9 cellular contexts compared by ENCODE assay signal in genomic region chr1:232704694-232705680, GRCh38.
DNase-seq lines count a peak whose midpoint lies in the region; FAIRE-seq and TF ChIP-seq lines count a peak whose summit lies in the region.
"Had no signal": no experiment of that assay in that cellular context is flagged by ENCODE, and none has a peak within 500 bp of the region (broad histone marks: within the 10 kb centered on the region; RNA-seq: fewer than 3 reads in every experiment).

No MANE protein-coding gene starts in this region.

- H4K8ac ChIP-seq in mesenchymal stem cell (ENCODE audit: low read length): peak overlapping the region; percentile 97

- peak; percentile 70 for DNase-seq in DMS79 (lab: John Stamatoyannopoulos, UW)
- peak; percentile 46 for DNase-seq in NCI-H2196 treated with DMSO at 0.1 percent for 48 hours (lab: John Stamatoyannopoulos, UW; ENCODE audit: unreplicated experiment)
- peak; percentile 77 for DNase-seq in choroid plexus epithelial cell (ENCODE audit: low read depth)
- peak; percentile 93 for DNase-seq in mesenchymal stem cell
- no peak for DNase-seq in activated naive CD4-positive, alpha-beta T cell treated with anti-CD3 and anti-CD28 coated beads for 36 hours
- DNase-seq in GM12892 (ENCODE audit: insufficient read length): no peak
- DNase-seq in ecto neural progenitor cell (ENCODE audit: low spot score): no peak
- no peak for DNase-seq in stimulated activated naive CD4-positive, alpha-beta T cell treated with Interleukin-2 at 50 U/mL for 16 hours (lab: John Stamatoyannopoulos, UW)

- H3K4me2 ChIP-seq in mesenchymal stem cell (ENCODE audit: low read length, poor library complexity, severe bottlenecking): no peak overlapping the region

- peaks cover 2% of the 10 kb centered on the region for H3K9me3 Mint-ChIP-seq in activated naive CD4-positive, alpha-beta T cell treated with anti-CD3 and anti-CD28 coated beads for 36 hours
- H3K9me3 Mint-ChIP-seq: dendritic cell treated with granulocyte-macrophage colony-stimulating factor and Interleukin-4, amounts not matched to agents 40 ng/mL and 50 ng/mL, for 4 days had no signal

- FAIRE-seq in GM12892 (lab: Jason Lieb, UNC): no peak

- no peaks in the 10 kb centered on the region for H3K36me3 ChIP-seq in mesenchymal stem cell (ENCODE audit: control insufficient read depth in 1 of 2, insufficient read depth in 2 of 2, low read depth in 1 of 2, low read length in 2 of 2)

- no peak overlapping the region for H2AFZ ChIP-seq in mesenchymal stem cell (ENCODE audit: low read depth, low read length)

- H3K4ac ChIP-seq in mesenchymal stem cell (ENCODE audit: low read depth in 1 of 2, low read length in 2 of 2): peak overlapping the region; percentile 77 to 90

- H2AK5ac ChIP-seq in mesenchymal stem cell (ENCODE audit: low read length, severe bottlenecking): peak overlapping the region; percentile 49

- peak overlapping the region; percentile 39 for H3K27ac ChIP-seq in mesenchymal stem cell (ENCODE audit: low read length, poor library complexity, severe bottlenecking)

- H2BK120ac ChIP-seq in mesenchymal stem cell (ENCODE audit: low read depth, low read length): peak overlapping the region; percentile 86

- no peak overlapping the region for H3K4me3 ChIP-seq in choroid plexus epithelial cell (ENCODE audit: low read depth, low read length)
- peak overlapping the region in 1 of 2 experiments; percentile 11 for H3K4me3 ChIP-seq in mesenchymal stem cell (ENCODE audit: insufficient read depth in 1 of 2, low read depth in 1 of 2, low read length in 2 of 2)

- peak overlapping the region; percentile 49 for H3K9ac ChIP-seq in mesenchymal stem cell (ENCODE audit: low read length)

- H3K27me3 ChIP-seq in mesenchymal stem cell (ENCODE audit: control insufficient read depth in 1 of 2, insufficient read depth in 1 of 2, low read length in 2 of 2): no peaks in the 10 kb centered on the region

- H2BK5ac ChIP-seq in mesenchymal stem cell (ENCODE audit: low read depth, low read length, poor library complexity, severe bottlenecking): no peak overlapping the region

- peak overlapping the region; percentile 40 to 98 for H2BK12ac ChIP-seq in mesenchymal stem cell (ENCODE audit: low read length in 2 of 2)

- H3K18ac ChIP-seq in mesenchymal stem cell (ENCODE audit: low read depth in 1 of 2, low read length in 2 of 2): peak overlapping the region; percentile 79 to 95

- H3K9me3 ChIP-seq in mesenchymal stem cell (ENCODE audit: control insufficient read depth, low read length): no peaks in the 10 kb centered on the region

- H3K4me1 ChIP-seq in mesenchymal stem cell (ENCODE audit: control insufficient read depth, insufficient read depth, low read depth, low read length): peaks cover 10% of the 10 kb centered on the region

- peak overlapping the region; percentile 93 for H4K91ac ChIP-seq in mesenchymal stem cell (ENCODE audit: low read length)

- H3K4me1 Mint-ChIP-seq in activated naive CD4-positive, alpha-beta T cell treated with anti-CD3 and anti-CD28 coated beads for 36 hours (ENCODE audit: low read depth): no peaks in the 10 kb centered on the region

- H3K27ac Mint-ChIP-seq in activated naive CD4-positive, alpha-beta T cell treated with anti-CD3 and anti-CD28 coated beads for 36 hours: no peak overlapping the region
- H3K27ac Mint-ChIP-seq: dendritic cell treated with granulocyte-macrophage colony-stimulating factor and Interleukin-4, amounts not matched to agents 40 ng/mL and 50 ng/mL, for 4 days had no signal

- whole genome bisulfite sequencing in mesenchymal stem cell: 49% methylated on average over 6 of the region's 7 CpGs

- H3K36me3 Mint-ChIP-seq in activated naive CD4-positive, alpha-beta T cell treated with anti-CD3 and anti-CD28 coated beads for 36 hours (ENCODE audit: low read depth): no peaks in the 10 kb centered on the region

- no peak overlapping the region for H2BK15ac ChIP-seq in mesenchymal stem cell (ENCODE audit: low read depth, poor library complexity, severe bottlenecking)

- H3K79me1 ChIP-seq in mesenchymal stem cell (replicated peaks; ENCODE audit: low read length, poor library complexity, severe bottlenecking): no peaks in the 10 kb centered on the region

- no peaks in the 10 kb centered on the region for H3K27me3 Mint-ChIP-seq in activated naive CD4-positive, alpha-beta T cell treated with anti-CD3 and anti-CD28 coated beads for 36 hours (ENCODE audit: low read depth)
- H3K27me3 Mint-ChIP-seq: dendritic cell treated with granulocyte-macrophage colony-stimulating factor and Interleukin-4, amounts not matched to agents 40 ng/mL and 50 ng/mL, for 4 days had no signal

- intact Hi-C loops in activated naive CD4-positive, alpha-beta T cell treated with anti-CD3 and anti-CD28 coated beads for 36 hours (cut with micrococcal nuclease): no loop called here

- H3K23ac ChIP-seq in mesenchymal stem cell (ENCODE audit: low read length in 2 of 2): no peak overlapping the region

- H3K14ac ChIP-seq in mesenchymal stem cell (ENCODE audit: low read length in 2 of 2): no peak overlapping the region

- no peak overlapping the region for H3K4me3 Mint-ChIP-seq in activated naive CD4-positive, alpha-beta T cell treated with anti-CD3 and anti-CD28 coated beads for 36 hours
- H3K4me3 Mint-ChIP-seq: dendritic cell treated with granulocyte-macrophage colony-stimulating factor and Interleukin-4, amounts not matched to agents 40 ng/mL and 50 ng/mL, for 4 days had no signal

- no peak for TF ChIP-seq POLR2A in GM12892 (IDR thresholded peaks at IDR 0.05; ENCODE audit: low read depth, low read length)

- TF ChIP-seq CTCF in choroid plexus epithelial cell (conservative IDR thresholded peaks at IDR 0.05; ENCODE audit: low read depth, low read length): no peak

- CTCF ChIA-PET in activated naive CD4-positive, alpha-beta T cell treated with anti-CD3 and anti-CD28 coated beads for 36 hours (lab: Charles Lee): interaction anchor here (0.6 kb wide), 1 partner anchor 491 kb away, joined by 3 read pairs; no protein-coding TSS in a partner anchor

Comparison
In these comparisons a context has a peak if more than half of its experiments do, and no peak if none do; other contexts are left out.
1. DNase-seq: peak in DMS79 (single experiment), NCI-H2196 treated with DMSO at 0.1 percent for 48 hours (single experiment), choroid plexus epithelial cell (single experiment) and mesenchymal stem cell (single experiment); none in activated naive CD4-positive, alpha-beta T cell treated with anti-CD3 and anti-CD28 coated beads for 36 hours (single experiment), GM12892 (single experiment), ecto neural progenitor cell (single experiment) and stimulated activated naive CD4-positive, alpha-beta T cell treated with Interleukin-2 at 50 U/mL for 16 hours (single experiment).